8 cellular contexts compared by ENCODE assay signal in genomic region chr5:140557965-140558364, GRCh38. TPM values are rescaled to one million over a fixed set of nuclear protein-coding genes. Genes with fewer than 3 reads are reported as not detected.
DNase-seq lines count a peak whose midpoint lies in the region; ATAC-seq and TF ChIP-seq lines count a peak whose summit lies in the region.

No MANE protein-coding gene starts in this region.

- CTCF ChIA-PET in Calu3 (lab: Charles Lee) (interaction anchor here (0.9 to 1.4 kb wide), 4 partner anchors 17 to 90 kb away, joined by 3 to 7 read pairs (median 4); partner anchors contain the start of genes CD14, IK, NDUFA2 and TMCO6), PC-9 (lab: Charles Lee) (no interaction called here)

- POLR2A ChIA-PET in PC-9 (lab: Charles Lee; ENCODE audit: unreplicated experiment), result no interaction called here

- no peaks in the 10 kb centered on the region for H3K9me3 ChIP-seq in PC-9 (ENCODE audit: insufficient read depth, low read depth)

- H4K20me1 ChIP-seq in PC-9 (ENCODE audit: insufficient read depth), result no peaks in the 10 kb centered on the region

- DNase-seq in Calu3 (no peak), PC-9 (no peak), endothelial cell (ENCODE audit: low spot score) (no peak), progenitor cell of endocrine pancreas (ENCODE audit: low spot score, unreplicated experiment) (no peak), NCI-H2107 treated with DMSO at 0.1 percent for 48 hours (lab: John Stamatoyannopoulos, UW; ENCODE audit: unreplicated experiment) (no peak), NCI-H128 (lab: John Stamatoyannopoulos, UW; ENCODE audit: unreplicated experiment) (no peak), NCI-H1105 (lab: John Stamatoyannopoulos, UW) (no peak)

- no peaks in the 10 kb centered on the region for H3K36me3 ChIP-seq in PC-9 (ENCODE audit: low read depth)

- BruUV-seq in Calu3 (replicated peaks; lab: Mats Ljungman, UMichigan) (no TSS peak), PC-9 (replicated peaks; lab: Mats Ljungman, UMichigan) (no TSS peak)

- no peak for TF ChIP-seq CTCF in Calu3 (IDR thresholded peaks at IDR 0.05; ENCODE audit: unreplicated experiment)
- no peak for TF ChIP-seq CTCF in PC-9 (conservative IDR thresholded peaks at IDR 0.05)
- TF ChIP-seq CTCF in endothelial cell (IDR thresholded peaks at IDR 0.05; ENCODE audit: unreplicated experiment), result no peak
- no peak for TF ChIP-seq CTCF in progenitor cell of endocrine pancreas (IDR thresholded peaks at IDR 0.05; ENCODE audit: unreplicated experiment)

- peak overlapping the region; percentile 90 for H3K4me2 ChIP-seq in PC-9

- no peaks in the 10 kb centered on the region for H3K27me3 ChIP-seq in PC-9 (ENCODE audit: insufficient read depth, low read depth)

- H3K27ac ChIP-seq in PC-9, result 0 out of 2 replicates have a peak overlapping the region, but pooled peaks have one; percentile 39

- H3K27me3 Mint-ChIP-seq in Calu3 (ENCODE audit: unreplicated experiment) (no peaks in the 10 kb centered on the region), endothelial cell (ENCODE audit: unreplicated experiment) (peaks cover 23% of the 10 kb centered on the region), progenitor cell of endocrine pancreas (no peaks in the 10 kb centered on the region)

- H3K4me1 Mint-ChIP-seq in Calu3 (ENCODE audit: low read depth, unreplicated experiment) (peaks cover 44% of the 10 kb centered on the region), endothelial cell (ENCODE audit: unreplicated experiment) (peaks cover 23% of the 10 kb centered on the region), progenitor cell of endocrine pancreas (ENCODE audit: low read depth) (peaks cover 22% of the 10 kb centered on the region)

- H3K36me3 Mint-ChIP-seq in Calu3 (ENCODE audit: insufficient read depth, unreplicated experiment) (peaks cover 44% of the 10 kb centered on the region), endothelial cell (ENCODE audit: low read depth, unreplicated experiment) (peaks cover 32% of the 10 kb centered on the region), progenitor cell of endocrine pancreas (ENCODE audit: insufficient read depth) (peaks cover 5% of the 10 kb centered on the region)

- intact Hi-C loops in Calu3 (cut with micrococcal nuclease; ENCODE audit: unreplicated experiment), result loop anchor here (2.0 to 10.0 kb wide), 2 partner anchors 81 to 157 kb away; partner anchors contain the start of gene TMCO6
- intact Hi-C loops in PC-9 (cut with micrococcal nuclease; ENCODE audit: unreplicated experiment), result loop anchor here (2.0 kb wide), 2 partner anchors 89 to 161 kb away; partner anchors contain the start of genes IK and NDUFA2

- H3K4me3 Mint-ChIP-seq in Calu3 (ENCODE audit: low read depth, unreplicated experiment) (peak overlapping the region; percentile 90), endothelial cell (ENCODE audit: unreplicated experiment) (peak overlapping the region; percentile 93), progenitor cell of endocrine pancreas (ENCODE audit: low read depth) (peak overlapping the region; percentile 92)

- H2AFZ ChIP-seq in PC-9, result peak overlapping the region; percentile 66; the same call in 1 of the 2 replicates

- 0 out of 2 replicates have a peak, but pooled peaks cover 14% of the 10 kb centered on the region for H3F3A ChIP-seq in PC-9 (ENCODE audit: insufficient read depth, low read depth)

- ATAC-seq in GM21529 (IDR thresholded peaks at IDR 0.05; ENCODE audit: unreplicated experiment), result no peak

- H3K4me3 ChIP-seq in PC-9, result peak overlapping the region; percentile 73; the same call in 1 of the 2 replicates

- H3K27ac Mint-ChIP-seq in Calu3 (ENCODE audit: unreplicated experiment), result peak overlapping the region; percentile 92
- H3K27ac Mint-ChIP-seq in endothelial cell (ENCODE audit: unreplicated experiment), result peak overlapping the region; percentile 77
- H3K27ac Mint-ChIP-seq in progenitor cell of endocrine pancreas, result peak overlapping the region; percentile 98

- H3K79me2 ChIP-seq in PC-9 (ENCODE audit: low read depth), result peaks cover 29% of the 10 kb centered on the region

- H3K9me3 Mint-ChIP-seq in Calu3 (ENCODE audit: low read depth, unreplicated experiment), result no peaks in the 10 kb centered on the region
- H3K9me3 Mint-ChIP-seq in endothelial cell (ENCODE audit: unreplicated experiment), result no peaks in the 10 kb centered on the region
- H3K9me3 Mint-ChIP-seq in progenitor cell of endocrine pancreas (ENCODE audit: low read depth), result no peaks in the 10 kb centered on the region

- no peaks in the 10 kb centered on the region for H3K9me2 ChIP-seq in PC-9 (ENCODE audit: insufficient read depth)

- peaks cover 10% of the 10 kb centered on the region for H3K4me1 ChIP-seq in PC-9 (replicated peaks; ENCODE audit: insufficient read depth)

RNA-seq across cellular contexts. Expression of gene SRA1, which starts 0.7 kb away (rescaled TPM):
- total RNA-seq in Calu3 (2022), result 29.5 and 33.0 TPM in 2 replicates
- 30.5 and 36.1 TPM in 2 replicates for total RNA-seq in PC-9 (2021)
- total RNA-seq in endothelial cell (ENCODE audit: unreplicated experiment), result 17.1 TPM
- total RNA-seq in progenitor cell of endocrine pancreas, result 31.8 and 34.6 TPM in 2 replicates

RNA-seq across cellular contexts. Expression of gene APBB3, which starts 6.4 kb away (rescaled TPM):
- total RNA-seq in Calu3 (2022) (15.1 and 15.7 TPM in 2 replicates), PC-9 (2021) (23.4 and 26.0 TPM in 2 replicates), endothelial cell (ENCODE audit: unreplicated experiment) (24.6 TPM), progenitor cell of endocrine pancreas (47.8 and 53.6 TPM in 2 replicates)

RNA-seq across cellular contexts. Expression of gene SLC35A4, which starts 6.7 kb away (rescaled TPM):
- total RNA-seq in Calu3 (2022) (80.6 and 93.6 TPM in 2 replicates), PC-9 (2021) (44.2 and 66.2 TPM in 2 replicates), endothelial cell (ENCODE audit: unreplicated experiment) (91.2 TPM), progenitor cell of endocrine pancreas (67.3 and 69.2 TPM in 2 replicates)

RNA-seq across cellular contexts. Expression of gene EIF4EBP3, which starts 10.5 kb away (rescaled TPM):
- 14.1 and 18.8 TPM in 2 replicates for total RNA-seq in Calu3 (2022)
- total RNA-seq in PC-9 (2021), result 4.8 and 5.6 TPM in 2 replicates
- 16.4 TPM for total RNA-seq in endothelial cell (ENCODE audit: unreplicated experiment)
- total RNA-seq in progenitor cell of endocrine pancreas, result 6.1 and 6.7 TPM in 2 replicates
